ENCODE assay signal across 1 cellular context in the genomic region with DNA sequence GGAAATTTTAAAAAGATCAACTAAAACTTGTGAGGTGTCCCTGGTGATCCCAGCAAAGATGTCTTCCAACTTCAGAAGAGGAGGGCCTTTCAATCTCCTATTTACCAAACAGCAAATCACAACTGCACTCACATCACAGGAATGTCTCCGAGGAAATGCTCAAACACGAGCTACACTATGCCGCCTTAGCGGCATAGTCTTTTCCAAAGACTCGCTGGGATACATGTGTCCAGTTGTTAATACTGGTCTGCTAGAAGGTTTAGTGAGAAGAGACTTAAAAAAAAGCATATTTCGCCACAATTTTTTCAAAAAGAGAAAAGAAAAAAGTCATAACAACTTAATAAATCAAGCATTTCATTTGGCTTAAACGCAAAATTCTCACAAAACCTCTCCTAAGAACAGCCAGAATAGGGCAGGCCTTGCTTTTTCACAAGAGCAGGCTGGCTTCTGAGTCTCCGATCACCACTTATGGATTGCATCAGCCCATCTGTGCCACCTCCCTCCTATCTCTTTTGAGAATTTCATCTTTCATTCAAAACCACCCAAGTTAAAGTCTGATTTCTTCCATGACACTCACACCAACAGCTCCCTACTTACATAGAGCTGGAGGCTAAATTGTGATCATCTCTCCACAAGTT.
TF ChIP-seq lines count a peak whose summit lies in the region.

No MANE protein-coding gene starts in this region.

TF ChIP-seq in WTC11, 78 proteins besides CTCF, POLR2A, EP300 and RAD21 (continued from another document):
- TF ChIP-seq PREB (CRISPR knock-in tag; IDR thresholded peaks at IDR 0.05; ENCODE audit: borderline replicate concordance) (no peak), E2F4 (CRISPR knock-in tag; IDR thresholded peaks at IDR 0.05; ENCODE audit: borderline replicate concordance, low read depth) (no peak), RELA (CRISPR knock-in tag; IDR thresholded peaks at IDR 0.05; ENCODE audit: borderline replicate concordance) (no peak), AFF4 (CRISPR knock-in tag; IDR thresholded peaks at IDR 0.05; ENCODE audit: borderline replicate concordance) (no peak), FOXJ3 (CRISPR knock-in tag; IDR thresholded peaks at IDR 0.05; ENCODE audit: borderline replicate concordance) (no peak), MXD4 (CRISPR knock-in tag; IDR thresholded peaks at IDR 0.05; ENCODE audit: borderline replicate concordance) (no peak), NFATC4 (CRISPR knock-in tag; IDR thresholded peaks at IDR 0.05) (no peak), TEAD4 (CRISPR knock-in tag; IDR thresholded peaks at IDR 0.05) (no peak), NR2C2 (CRISPR knock-in tag; IDR thresholded peaks at IDR 0.05) (no peak), TP53 (CRISPR knock-in tag; IDR thresholded peaks at IDR 0.05) (no peak)
